21 cellular contexts compared by ENCODE assay signal in the genomic region with DNA sequence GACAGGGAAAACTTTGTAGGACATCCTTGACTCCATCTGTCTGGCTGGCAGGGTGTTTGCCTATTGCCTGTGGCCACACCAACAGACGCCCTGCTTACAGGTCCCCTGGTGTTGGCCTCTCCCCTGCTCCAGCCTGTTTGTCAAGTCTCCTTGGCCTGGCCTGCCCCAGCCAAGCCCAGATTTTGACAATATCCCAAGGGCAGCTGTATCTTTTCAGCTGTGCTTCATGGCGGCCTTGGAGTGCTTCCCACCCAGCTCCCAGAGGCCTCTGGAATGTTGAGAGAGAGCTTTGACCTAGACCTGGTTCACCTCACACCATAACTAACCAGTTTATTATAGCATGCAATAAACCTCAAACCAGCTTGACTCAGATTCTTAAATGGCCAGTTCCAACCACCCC.
DNase-seq lines count a peak whose midpoint lies in the region; TF ChIP-seq lines count a peak whose summit lies in the region.
"Had no signal": no experiment of that assay in that cellular context is flagged by ENCODE, and none has a peak within 500 bp of the region (broad histone marks: within the 10 kb centered on the region; RNA-seq: fewer than 3 reads in every experiment).

No MANE protein-coding gene starts in this region.

- peaks cover 4% of the 10 kb centered on the region for H3K4me1 ChIP-seq in ovary (ENCODE audit: insufficient read depth)
- H3K4me1 ChIP-seq: A549, BLaER1, HAP-1 had no signal

- no peaks in the 10 kb centered on the region for H3K9me3 ChIP-seq in ovary
- H3K9me3 ChIP-seq: A549, BLaER1, HAP-1 had no signal

- no peak for TF ChIP-seq EP300 in ovary (IDR thresholded peaks at IDR 0.05)

- no peak overlapping the region for H3K4me3 Mint-ChIP-seq in activated CD4-positive, alpha-beta memory T cell treated with anti-CD3 and anti-CD28 coated beads, Interleukin-2, amount 10 ng/mL, durations not matched to agents 7 days and 5 days
- no peak overlapping the region for H3K4me3 Mint-ChIP-seq in activated T-helper 1 cell treated with anti-CD3 and anti-CD28 coated beads, Interleukin-12 subunit alpha, Interleukin-12 subunit beta, Interleukin-2, Interleukin-4 antibody, amounts not matched to agents 30 ng/mL and 10 ng/mL and 1 ng/mL, durations not matched to agents 14 hours and 24 hours and 36 hours
- H3K4me3 Mint-ChIP-seq: CD14-positive monocyte; CD4-positive, alpha-beta memory T cell had no signal

- TF ChIP-seq POLR2A in ovary (IDR thresholded peaks at IDR 0.05) = no peak

- no peak overlapping the region for H3K4me3 ChIP-seq in astrocyte of the cerebellum (ENCODE audit: low read depth, low read length)
- H3K4me3 ChIP-seq in ovary = no peak overlapping the region
- H3K4me3 ChIP-seq: A549, BLaER1, GM23248, HAP-1 had no signal

- in situ Hi-C loops in astrocyte of the cerebellum (cut with HindIII; ENCODE audit: low sequenced_read_pairs) = no loop called here

- H3K27me3 ChIP-seq in ovary = no peaks in the 10 kb centered on the region

- WGBS in ovary, 3 donors = 31 to 51% (median 37%) methylated on average over 2 of the region's 2 CpGs

- POLR2A ChIA-PET in activated CD4-positive, alpha-beta memory T cell treated with anti-CD3 and anti-CD28 coated beads, Interleukin-2, amount 10 ng/mL, durations not matched to agents 7 days and 5 days (lab: Charles Lee) = no interaction called here

- DNase-seq in ELF-1 (ENCODE audit: low read depth, low spot score) = peak; percentile 42
- DNase-seq in astrocyte of the cerebellum (ENCODE audit: low read depth) = peak; percentile 46
- DNase-seq in left kidney (ENCODE audit: low read depth, low spot score) = peak; percentile 55
- DNase-seq in ovary = peak; percentile 20 to 78 (median 35)
- no peak for DNase-seq in DMS114 treated with DMSO at 0.1 percent for 48 hours (lab: John Stamatoyannopoulos, UW; ENCODE audit: unreplicated experiment)
- no peak for DNase-seq in activated CD8-positive, alpha-beta memory T cell treated with anti-CD3 and anti-CD28 coated beads, Interleukin-2, amount 50 U/mL, for 48 hours
- no peak for DNase-seq in activated CD4-positive, alpha-beta memory T cell treated with anti-CD3 and anti-CD28 coated beads, Interleukin-2, amount 10 ng/mL, durations not matched to agents 7 days and 5 days
- DNase-seq in activated T-helper 1 cell treated with anti-CD3 and anti-CD28 coated beads, Interleukin-12 subunit alpha, Interleukin-12 subunit beta, Interleukin-2, Interleukin-4 antibody, amounts not matched to agents 30 ng/mL and 10 ng/mL and 1 ng/mL, durations not matched to agents 14 hours and 24 hours and 36 hours (ENCODE audit: low spot score) = no peak
- DNase-seq: AML-193; Calu3; CD4-positive, alpha-beta memory T cell; DMS53; DND-41; EL; GM23248 had no signal

- H3K4me1 Mint-ChIP-seq in activated CD4-positive, alpha-beta memory T cell treated with anti-CD3 and anti-CD28 coated beads, Interleukin-2, amount 10 ng/mL, durations not matched to agents 7 days and 5 days = no peaks in the 10 kb centered on the region
- no peaks in the 10 kb centered on the region for H3K4me1 Mint-ChIP-seq in activated T-helper 1 cell treated with anti-CD3 and anti-CD28 coated beads, Interleukin-12 subunit alpha, Interleukin-12 subunit beta, Interleukin-2, Interleukin-4 antibody, amounts not matched to agents 30 ng/mL and 10 ng/mL and 1 ng/mL, durations not matched to agents 14 hours and 24 hours and 36 hours (ENCODE audit: low read depth)
- H3K4me1 Mint-ChIP-seq: CD14-positive monocyte; CD4-positive, alpha-beta memory T cell had no signal

- no peak for TF ChIP-seq CTCF in astrocyte of the cerebellum (IDR thresholded peaks at IDR 0.05; ENCODE audit: low read depth, low read length, missing control alignments)
- no peak for TF ChIP-seq CTCF in ovary (IDR thresholded peaks at IDR 0.05)

- no peaks in the 10 kb centered on the region for H3K27me3 Mint-ChIP-seq in activated CD4-positive, alpha-beta memory T cell treated with anti-CD3 and anti-CD28 coated beads, Interleukin-2, amount 10 ng/mL, durations not matched to agents 7 days and 5 days
- no peaks in the 10 kb centered on the region for H3K27me3 Mint-ChIP-seq in activated T-helper 1 cell treated with anti-CD3 and anti-CD28 coated beads, Interleukin-12 subunit alpha, Interleukin-12 subunit beta, Interleukin-2, Interleukin-4 antibody, amounts not matched to agents 30 ng/mL and 10 ng/mL and 1 ng/mL, durations not matched to agents 14 hours and 24 hours and 36 hours (ENCODE audit: insufficient read depth)
- H3K27me3 Mint-ChIP-seq: CD4-positive, alpha-beta memory T cell had no signal

- CTCF ChIA-PET in activated CD4-positive, alpha-beta memory T cell treated with anti-CD3 and anti-CD28 coated beads, Interleukin-2, amount 10 ng/mL, durations not matched to agents 7 days and 5 days (lab: Charles Lee) = no interaction called here

- H3K36me3 Mint-ChIP-seq in activated CD4-positive, alpha-beta memory T cell treated with anti-CD3 and anti-CD28 coated beads, Interleukin-2, amount 10 ng/mL, durations not matched to agents 7 days and 5 days (ENCODE audit: low read depth) = no peaks in the 10 kb centered on the region
- H3K36me3 Mint-ChIP-seq in activated T-helper 1 cell treated with anti-CD3 and anti-CD28 coated beads, Interleukin-12 subunit alpha, Interleukin-12 subunit beta, Interleukin-2, Interleukin-4 antibody, amounts not matched to agents 30 ng/mL and 10 ng/mL and 1 ng/mL, durations not matched to agents 14 hours and 24 hours and 36 hours (ENCODE audit: low read depth) = no peaks in the 10 kb centered on the region
- H3K36me3 Mint-ChIP-seq: CD14-positive monocyte; CD4-positive, alpha-beta memory T cell had no signal

- no peak overlapping the region for H3K27ac ChIP-seq in ovary
- H3K27ac ChIP-seq: 22Rv1, A549, BLaER1, GM23248, HL-60 had no signal

- H3K9me3 Mint-ChIP-seq in activated CD4-positive, alpha-beta memory T cell treated with anti-CD3 and anti-CD28 coated beads, Interleukin-2, amount 10 ng/mL, durations not matched to agents 7 days and 5 days = no peaks in the 10 kb centered on the region
- H3K9me3 Mint-ChIP-seq in activated T-helper 1 cell treated with anti-CD3 and anti-CD28 coated beads, Interleukin-12 subunit alpha, Interleukin-12 subunit beta, Interleukin-2, Interleukin-4 antibody, amounts not matched to agents 30 ng/mL and 10 ng/mL and 1 ng/mL, durations not matched to agents 14 hours and 24 hours and 36 hours = no peaks in the 10 kb centered on the region

- H3K27ac Mint-ChIP-seq in activated CD4-positive, alpha-beta memory T cell treated with anti-CD3 and anti-CD28 coated beads, Interleukin-2, amount 10 ng/mL, durations not matched to agents 7 days and 5 days = no peak overlapping the region
- no peak overlapping the region for H3K27ac Mint-ChIP-seq in activated T-helper 1 cell treated with anti-CD3 and anti-CD28 coated beads, Interleukin-12 subunit alpha, Interleukin-12 subunit beta, Interleukin-2, Interleukin-4 antibody, amounts not matched to agents 30 ng/mL and 10 ng/mL and 1 ng/mL, durations not matched to agents 14 hours and 24 hours and 36 hours
- H3K27ac Mint-ChIP-seq: CD14-positive monocyte; CD4-positive, alpha-beta memory T cell had no signal

- intact Hi-C loops in ovary (cut with DNase I) = no loop called here
- intact Hi-C loops in activated T-helper 1 cell treated with anti-CD3 and anti-CD28 coated beads, Interleukin-12 subunit alpha, Interleukin-12 subunit beta, Interleukin-2, Interleukin-4 antibody, amounts not matched to agents 30 ng/mL and 10 ng/mL and 1 ng/mL, durations not matched to agents 14 hours and 24 hours and 36 hours (cut with micrococcal nuclease) = no loop called here

- H3K36me3 ChIP-seq in ovary = no peaks in the 10 kb centered on the region
- H3K36me3 ChIP-seq: BLaER1, HAP-1 had no signal

Comparison
In these comparisons a context has a peak if more than half of its experiments do, and no peak if none do; other contexts are left out.
1. DNase-seq: peak in ELF-1 (single experiment), astrocyte of the cerebellum (single experiment), left kidney (single experiment) and ovary (5 of 5); none in DMS114 treated with DMSO at 0.1 percent for 48 hours (single experiment), activated CD8-positive, alpha-beta memory T cell treated with anti-CD3 and anti-CD28 coated beads, Interleukin-2, amount 50 U/mL, for 48 hours (single experiment), activated CD4-positive, alpha-beta memory T cell treated with anti-CD3 and anti-CD28 coated beads, Interleukin-2, amount 10 ng/mL, durations not matched to agents 7 days and 5 days (single experiment) and activated T-helper 1 cell treated with anti-CD3 and anti-CD28 coated beads, Interleukin-12 subunit alpha, Interleukin-12 subunit beta, Interleukin-2, Interleukin-4 antibody, amounts not matched to agents 30 ng/mL and 10 ng/mL and 1 ng/mL, durations not matched to agents 14 hours and 24 hours and 36 hours (single experiment).